In genomic region chr3:116238863-116239262, GRCh38 we compare ENCODE assay signal across 24 cellular contexts.
"Had no signal": no experiment of that assay in that cellular context is flagged by ENCODE, and none has a peak within 500 bp of the region (broad histone marks: within the 10 kb centered on the region; RNA-seq: fewer than 3 reads in every experiment).

No MANE protein-coding gene starts in this region.

- H3K9me3 ChIP-seq: body of pancreas, SJSA1 had no signal

- DNase-seq: activated CD4-positive, alpha-beta T cell treated with anti-CD3 and anti-CD28 coated beads for 4 hours; activated CD4-positive, alpha-beta T cell treated with anti-CD3 and anti-CD28 coated beads, Interleukin-2, amount 50 U/mL, for 4 hours; activated CD8-positive, alpha-beta T cell treated with anti-CD3 and anti-CD28 coated beads, Interleukin-2, amount 10 ng/mL, durations not matched to agents 7 days and 5 days; activated effector memory CD4-positive, alpha-beta T cell treated with Interleukin-2 at 50 U/mL for 16 hours; activated naive CD4-positive, alpha-beta T cell; activated T-cell treated with anti-CD3 and anti-CD28 coated beads, Interleukin-2, amount 50 U/mL, for 24 hours; aorta; body of pancreas; NCI-H1048; NCI-H146; NCI-H187 treated with DMSO at 0.1 percent for 48 hours; NCI-H2081 treated with DMSO at 0.1 percent for 48 hours; NCI-H2227 treated with DMSO at 0.1 percent for 48 hours; NCI-H446 treated with DMSO at 0.1 percent for 48 hours; NCI-H526; NCI-H82; SHP77; T-helper 1 cell had no signal

- H3K27ac Mint-ChIP-seq: activated CD8-positive, alpha-beta T cell treated with anti-CD3 and anti-CD28 coated beads, Interleukin-2, amount 10 ng/mL, durations not matched to agents 7 days and 5 days; activated naive CD4-positive, alpha-beta T cell treated with anti-CD3 and anti-CD28 coated beads, Interleukin-2, amount 50 U/mL, for 24 hours; activated T-cell treated with anti-CD3 and anti-CD28 coated beads, Interleukin-2, amount 50 U/mL, for 24 hours; activated T-helper 1 cell treated with anti-CD3 and anti-CD28 coated beads, Interleukin-12 subunit alpha, Interleukin-12 subunit beta, Interleukin-2, Interleukin-4 antibody, amounts not matched to agents 30 ng/mL and 10 ng/mL and 1 ng/mL, durations not matched to agents 14 hours and 24 hours and 36 hours had no signal

- H3K27me3 ChIP-seq: body of pancreas, SJSA1 had no signal

- H3K27ac ChIP-seq: body of pancreas, RWPE1, SJSA1 had no signal

- H3K4me3 ChIP-seq: body of pancreas, SJSA1 had no signal

- H3K4me1 Mint-ChIP-seq: activated naive CD4-positive, alpha-beta T cell treated with anti-CD3 and anti-CD28 coated beads, Interleukin-2, amount 50 U/mL, for 24 hours; central memory CD8-positive, alpha-beta T cell had no signal

- H3K9me3 Mint-ChIP-seq: activated T-helper 1 cell treated with anti-CD3 and anti-CD28 coated beads, Interleukin-12 subunit alpha, Interleukin-12 subunit beta, Interleukin-2, Interleukin-4 antibody, amounts not matched to agents 30 ng/mL and 10 ng/mL and 1 ng/mL, durations not matched to agents 14 hours and 24 hours and 36 hours had no signal

- H3K4me1 ChIP-seq: body of pancreas, SJSA1 had no signal

- FAIRE-seq: bronchial epithelial cell had no signal

- H3K36me3 ChIP-seq: SJSA1 had no signal

- H3K4me3 Mint-ChIP-seq: activated CD8-positive, alpha-beta T cell treated with anti-CD3 and anti-CD28 coated beads, Interleukin-2, amount 10 ng/mL, durations not matched to agents 7 days and 5 days; activated naive CD4-positive, alpha-beta T cell treated with anti-CD3 and anti-CD28 coated beads, Interleukin-2, amount 50 U/mL, for 24 hours; activated T-cell treated with anti-CD3 and anti-CD28 coated beads, Interleukin-2, amount 50 U/mL, for 24 hours; activated T-helper 1 cell treated with anti-CD3 and anti-CD28 coated beads, Interleukin-12 subunit alpha, Interleukin-12 subunit beta, Interleukin-2, Interleukin-4 antibody, amounts not matched to agents 30 ng/mL and 10 ng/mL and 1 ng/mL, durations not matched to agents 14 hours and 24 hours and 36 hours; central memory CD8-positive, alpha-beta T cell had no signal

- H3K27me3 Mint-ChIP-seq: activated naive CD4-positive, alpha-beta T cell treated with anti-CD3 and anti-CD28 coated beads, Interleukin-2, amount 50 U/mL, for 24 hours; activated T-cell treated with anti-CD3 and anti-CD28 coated beads, Interleukin-2, amount 50 U/mL, for 24 hours; central memory CD8-positive, alpha-beta T cell had no signal
